In the genomic region with DNA sequence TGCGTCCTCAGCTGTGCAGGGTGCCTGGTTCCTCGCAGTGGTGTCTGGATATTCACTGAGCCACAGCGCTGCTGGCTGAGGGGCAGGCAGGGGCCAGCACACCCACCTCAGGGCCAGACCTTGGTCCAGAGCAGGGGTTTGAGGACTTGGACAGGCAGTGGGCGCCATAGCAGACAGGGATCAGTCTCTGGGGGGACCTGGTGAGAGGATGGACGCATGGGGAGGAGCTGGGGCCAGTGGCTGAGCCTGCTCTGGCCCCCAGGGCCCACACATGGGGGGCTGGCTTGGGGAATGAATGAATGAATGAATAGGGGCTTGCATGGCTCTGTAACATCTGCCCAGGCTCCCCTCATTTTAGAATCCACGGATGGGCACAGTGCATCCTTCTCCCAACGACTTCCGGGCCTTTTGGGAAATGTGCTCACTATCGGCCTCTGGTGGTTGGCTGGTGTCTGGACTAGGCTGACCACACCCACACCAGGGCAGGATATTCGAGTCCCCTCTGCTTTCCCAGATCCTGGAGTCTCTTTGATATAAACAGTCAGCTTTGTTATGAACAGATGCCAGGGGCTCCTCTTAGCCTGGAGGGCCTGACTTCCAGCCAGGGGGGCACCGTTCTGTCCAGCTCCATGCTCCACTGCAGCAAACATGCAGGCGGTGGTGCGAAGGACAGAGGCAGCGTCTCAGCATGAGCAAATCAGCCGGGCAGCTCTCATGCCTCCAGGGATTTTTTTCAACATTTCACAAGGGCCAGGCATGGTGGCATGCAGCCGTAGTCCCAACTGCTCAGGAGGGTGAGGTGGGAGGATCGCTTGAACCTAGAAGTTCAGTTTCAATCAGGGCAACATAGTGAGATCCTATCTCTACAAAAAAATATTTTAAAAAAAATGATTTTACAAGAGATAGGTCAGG, we compare ENCODE assay signal across 8 cellular contexts.
A peak's percentile ranks its signal among the peaks of the same experiment; 100 is the strongest.
DNase-seq lines count a peak whose midpoint lies in the region; ATAC-seq lines count a peak whose summit lies in the region.

No MANE protein-coding gene starts in this region.

- WGBS in trophoblast cell (ENCODE audit: extremely low coverage, insufficient coverage, insufficient read length) = no CpG with 5 or more reads among the region's 17 CpGs

- DNase-seq in Caki2 (ENCODE audit: low read depth) = peak; percentile 46
- peak; percentile 25 for DNase-seq in HS-5 (ENCODE audit: low read depth)
- peak; percentile 80 for DNase-seq in OCI-M1 (lab: John Stamatoyannopoulos, UW)
- peak; percentile 77 for DNase-seq in activated effector memory CD4-positive, alpha-beta T cell treated with anti-CD3 and anti-CD28 coated beads, Interleukin-2, amount 50 U/mL, for 16 hours
- peak; percentile 34 to 84 (median 70) for DNase-seq in head of caudate nucleus
- DNase-seq in trophoblast cell = peak; percentile 91 to 98

- no peaks in the 10 kb centered on the region for H3K79me1 ChIP-seq in trophoblast cell (ENCODE audit: low read length)

- no peak overlapping the region for H3K9ac ChIP-seq in trophoblast cell (ENCODE audit: low read length)

- H3K23ac ChIP-seq in trophoblast cell (ENCODE audit: low read length) = no peak overlapping the region

- H3K27ac ChIP-seq in trophoblast cell (ENCODE audit: low read depth, low read length) = no peak overlapping the region

- no peak overlapping the region for H3K4me3 ChIP-seq in trophoblast cell (ENCODE audit: low read depth, low read length)

- no peak overlapping the region for H2BK120ac ChIP-seq in trophoblast cell (ENCODE audit: insufficient read depth, low read length, poor library complexity)

- no peak overlapping the region for H2BK5ac ChIP-seq in trophoblast cell (ENCODE audit: low read depth, low read length, poor library complexity)

- ATAC-seq in GM18909 (IDR thresholded peaks at IDR 0.05; ENCODE audit: poor library complexity, unreplicated experiment) (no peak), GM19351 (IDR thresholded peaks at IDR 0.05; ENCODE audit: unreplicated experiment) (no peak)

- intact Hi-C loops in head of caudate nucleus (cut with DNase I) = loop anchor here (5.0 kb wide), 1 partner anchor 193 kb away; no protein-coding TSS in a partner anchor

- no peak overlapping the region for H4K91ac ChIP-seq in trophoblast cell (ENCODE audit: low read depth, low read length)

- peak overlapping the region; percentile 35 for H4K12ac ChIP-seq in trophoblast cell (ENCODE audit: low read depth, low read length)

- peaks cover 0 to 3% of the 10 kb centered on the region in 2 experiments for H3K4me1 ChIP-seq in trophoblast cell (ENCODE audit: control insufficient read depth in 1 of 2, insufficient read depth in 2 of 2, low read length in 2 of 2)

- no peak overlapping the region for H2AK5ac ChIP-seq in trophoblast cell (ENCODE audit: low read length)

- H3K4me2 ChIP-seq in trophoblast cell (ENCODE audit: low read length) = no peak overlapping the region

- H3K27me3 ChIP-seq in trophoblast cell (ENCODE audit: insufficient read depth, low read length) = no peaks in the 10 kb centered on the region

- H2BK12ac ChIP-seq in trophoblast cell (ENCODE audit: low read length) = peak overlapping the region; percentile 51

- H3K18ac ChIP-seq in trophoblast cell (ENCODE audit: low read length) = peak overlapping the region; percentile 57

- H3K79me2 ChIP-seq in trophoblast cell (ENCODE audit: control insufficient read depth, insufficient read depth, low read length, poor library complexity) = no peaks in the 10 kb centered on the region

- H2AFZ ChIP-seq in trophoblast cell (ENCODE audit: insufficient read depth, low read length, poor library complexity) = no peak overlapping the region

- in situ Hi-C loops in Caki2 (cut with HindIII; ENCODE audit: low pct_unique_long_range_greater_than_20kb, low sequenced_read_pairs) = no loop called here

- H3K14ac ChIP-seq in trophoblast cell (ENCODE audit: low read length) = peak overlapping the region; percentile 19

- H3K9me3 ChIP-seq in trophoblast cell (ENCODE audit: insufficient read depth, low read depth, low read length) = peaks cover 2% of the 10 kb centered on the region

- peak overlapping the region; percentile 29 for H4K8ac ChIP-seq in trophoblast cell (ENCODE audit: low read depth, low read length)

- H3K36me3 ChIP-seq in trophoblast cell (ENCODE audit: control insufficient read depth in 1 of 2, insufficient read depth in 2 of 2, low read length in 2 of 2) = peaks cover 48 to 51% of the 10 kb centered on the region in 2 experiments

- no peak overlapping the region for H3K4ac ChIP-seq in trophoblast cell (ENCODE audit: low read depth, low read length)

Comparison
In these comparisons a context has a peak if more than half of its experiments do, and no peak if none do; other contexts are left out.
1. DNase-seq: peak in every context shown above with its lines; median percentile 94 in trophoblast cell; 80 in OCI-M1; 77 in activated effector memory CD4-positive, alpha-beta T cell treated with anti-CD3 and anti-CD28 coated beads, Interleukin-2, amount 50 U/mL, for 16 hours; 70 in head of caudate nucleus; 46 in Caki2; 25 in HS-5.